ENCODE assay signal across 1 cellular context in the genomic region with DNA sequence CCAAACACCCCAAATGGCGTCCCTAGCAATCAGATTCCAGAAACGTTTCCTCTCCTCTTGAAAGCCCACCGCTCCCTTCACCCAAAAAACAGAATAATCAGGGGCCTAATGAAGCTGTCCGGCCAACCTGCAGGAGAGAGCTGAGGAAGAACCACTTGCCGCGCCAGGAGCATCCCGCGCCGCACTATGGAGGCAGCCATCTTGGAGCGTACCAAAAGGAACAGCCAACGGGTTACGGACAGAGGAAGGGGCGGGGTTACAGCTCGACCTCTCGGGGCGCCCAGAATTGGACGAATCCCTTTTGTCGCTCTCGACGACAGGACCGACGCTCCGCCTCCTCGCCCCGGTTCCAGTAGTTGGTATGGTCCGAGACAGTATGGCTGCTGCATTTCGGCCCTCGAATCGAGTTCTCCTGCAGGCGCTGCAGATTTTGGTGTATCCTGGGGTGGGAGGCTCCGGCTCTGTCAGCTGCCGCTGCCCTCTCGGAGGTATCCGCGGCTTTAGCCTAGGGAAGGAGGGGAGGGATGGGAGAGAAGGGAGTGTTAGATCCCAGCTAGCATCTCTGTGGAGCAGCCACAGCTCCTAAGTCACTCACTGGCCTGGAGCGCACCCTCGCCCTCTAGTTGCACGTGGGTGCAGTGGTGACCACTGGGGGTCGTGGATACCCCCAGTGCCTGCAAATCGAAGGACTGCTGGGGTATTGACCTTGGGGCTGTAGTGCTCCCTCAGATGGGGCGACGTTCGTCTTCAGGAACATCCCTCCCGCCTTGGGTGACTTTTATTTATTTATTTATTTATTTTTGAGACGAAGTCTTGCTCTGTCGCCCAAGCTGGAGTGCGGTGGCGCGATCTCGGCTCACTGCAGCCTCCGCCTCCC.
TF ChIP-seq lines count a peak whose summit lies in the region.

A gene (minus strand): TSS at position 219 of the 877 bp plus-strand sequence. CDS start 19 bp downstream, at position 200.
A gene with protein sequence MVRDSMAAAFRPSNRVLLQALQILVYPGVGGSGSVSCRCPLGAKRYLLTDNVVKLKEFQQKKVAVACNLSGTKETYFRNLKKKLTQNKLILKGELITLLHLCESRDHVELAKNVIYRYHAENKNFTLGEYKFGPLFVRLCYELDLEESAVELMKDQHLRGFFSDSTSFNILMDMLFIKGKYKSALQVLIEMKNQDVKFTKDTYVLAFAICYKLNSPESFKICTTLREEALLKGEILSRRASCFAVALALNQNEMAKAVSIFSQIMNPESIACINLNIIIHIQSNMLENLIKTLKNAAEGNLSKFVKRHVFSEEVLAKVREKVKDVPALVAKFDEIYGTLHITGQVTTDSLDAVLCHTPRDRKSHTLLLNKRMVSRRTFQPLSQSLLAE (plus strand): TSS at position 352 of the 877 bp plus-strand sequence. CDS start 10 bp downstream, at position 362.

TF ChIP-seq in HepG2, 621 proteins besides CTCF, POLR2A, EP300 and RAD21 (continued from another document):
- TF ChIP-seq ETV5 (CRISPR knock-in tag; IDR thresholded peaks at IDR 0.05; ENCODE audit: borderline replicate concordance) (no peak; the same call in none of the 2 replicates), ZNF253 (CRISPR knock-in tag; IDR thresholded peaks at IDR 0.05; ENCODE audit: borderline replicate concordance) (peak; percentile 47; the same call in 1 of the 2 replicates), IRF2 (CRISPR knock-in tag; IDR thresholded peaks at IDR 0.05) (peak; percentile 28; the same call in 1 of the 2 replicates), CCAR2 (optimal IDR thresholded peaks at IDR 0.05; ENCODE audit: low read depth, low read length) (no peak), HOXA3 (CRISPR knock-in tag; IDR thresholded peaks at IDR 0.05) (peak; percentile 87), MEF2D (CRISPR knock-in tag; IDR thresholded peaks at IDR 0.05) (peak; percentile 45; the same call in 1 of the 2 replicates), FOSL2 (CRISPR knock-in tag; IDR thresholded peaks at IDR 0.05) (peak; percentile 7; the same call in 1 of the 2 replicates), NONO (IDR thresholded peaks at IDR 0.05) (no peak), NONO (CRISPR knock-in tag; conservative IDR thresholded peaks at IDR 0.05) (peak; percentile 82), ZEB1 (IDR thresholded peaks at IDR 0.05; ENCODE audit: insufficient replicate concordance, low read depth) (no peak), ZNF558 (CRISPR knock-in tag; IDR thresholded peaks at IDR 0.05; ENCODE audit: borderline replicate concordance) (0 out of 2 replicates have a peak, but pooled peaks have one; percentile 50), KLF15 (CRISPR knock-in tag; IDR thresholded peaks at IDR 0.05; ENCODE audit: borderline replicate concordance) (no peak), TBX2 (CRISPR knock-in tag; IDR thresholded peaks at IDR 0.05; ENCODE audit: borderline replicate concordance) (peak; percentile 27; the same call in 1 of the 2 replicates), HNRNPLL (IDR thresholded peaks at IDR 0.05; ENCODE audit: low read depth, low read length, poor library complexity, severe bottlenecking) (no peak)
- TF ChIP-seq, protein P1, sequence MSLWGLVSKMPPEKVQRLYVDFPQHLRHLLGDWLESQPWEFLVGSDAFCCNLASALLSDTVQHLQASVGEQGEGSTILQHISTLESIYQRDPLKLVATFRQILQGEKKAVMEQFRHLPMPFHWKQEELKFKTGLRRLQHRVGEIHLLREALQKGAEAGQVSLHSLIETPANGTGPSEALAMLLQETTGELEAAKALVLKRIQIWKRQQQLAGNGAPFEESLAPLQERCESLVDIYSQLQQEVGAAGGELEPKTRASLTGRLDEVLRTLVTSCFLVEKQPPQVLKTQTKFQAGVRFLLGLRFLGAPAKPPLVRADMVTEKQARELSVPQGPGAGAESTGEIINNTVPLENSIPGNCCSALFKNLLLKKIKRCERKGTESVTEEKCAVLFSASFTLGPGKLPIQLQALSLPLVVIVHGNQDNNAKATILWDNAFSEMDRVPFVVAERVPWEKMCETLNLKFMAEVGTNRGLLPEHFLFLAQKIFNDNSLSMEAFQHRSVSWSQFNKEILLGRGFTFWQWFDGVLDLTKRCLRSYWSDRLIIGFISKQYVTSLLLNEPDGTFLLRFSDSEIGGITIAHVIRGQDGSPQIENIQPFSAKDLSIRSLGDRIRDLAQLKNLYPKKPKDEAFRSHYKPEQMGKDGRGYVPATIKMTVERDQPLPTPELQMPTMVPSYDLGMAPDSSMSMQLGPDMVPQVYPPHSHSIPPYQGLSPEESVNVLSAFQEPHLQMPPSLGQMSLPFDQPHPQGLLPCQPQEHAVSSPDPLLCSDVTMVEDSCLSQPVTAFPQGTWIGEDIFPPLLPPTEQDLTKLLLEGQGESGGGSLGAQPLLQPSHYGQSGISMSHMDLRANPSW (CRISPR knock-in tag; IDR thresholded peaks at IDR 0.05; ENCODE audit: borderline replicate concordance) = peak; percentile 29; the same call in 1 of the 2 replicates
- TF ChIP-seq, protein P2, sequence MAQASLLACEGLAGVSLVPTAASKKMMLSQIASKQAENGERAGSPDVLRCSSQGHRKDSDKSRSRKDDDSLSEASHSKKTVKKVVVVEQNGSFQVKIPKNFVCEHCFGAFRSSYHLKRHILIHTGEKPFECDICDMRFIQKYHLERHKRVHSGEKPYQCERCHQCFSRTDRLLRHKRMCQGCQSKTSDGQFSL (CRISPR knock-in tag; IDR thresholded peaks at IDR 0.05) = no peak
- TF ChIP-seq, protein P3, sequence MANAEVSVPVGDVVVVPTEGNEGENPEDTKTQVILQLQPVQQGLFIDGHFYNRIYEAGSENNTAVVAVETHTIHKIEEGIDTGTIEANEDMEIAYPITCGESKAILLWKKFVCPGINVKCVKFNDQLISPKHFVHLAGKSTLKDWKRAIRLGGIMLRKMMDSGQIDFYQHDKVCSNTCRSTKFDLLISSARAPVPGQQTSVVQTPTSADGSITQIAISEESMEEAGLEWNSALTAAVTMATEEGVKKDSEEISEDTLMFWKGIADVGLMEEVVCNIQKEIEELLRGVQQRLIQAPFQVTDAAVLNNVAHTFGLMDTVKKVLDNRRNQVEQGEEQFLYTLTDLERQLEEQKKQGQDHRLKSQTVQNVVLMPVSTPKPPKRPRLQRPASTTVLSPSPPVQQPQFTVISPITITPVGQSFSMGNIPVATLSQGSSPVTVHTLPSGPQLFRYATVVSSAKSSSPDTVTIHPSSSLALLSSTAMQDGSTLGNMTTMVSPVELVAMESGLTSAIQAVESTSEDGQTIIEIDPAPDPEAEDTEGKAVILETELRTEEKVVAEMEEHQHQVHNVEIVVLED (CRISPR knock-in tag; IDR thresholded peaks at IDR 0.05; ENCODE audit: borderline replicate concordance) = peak; percentile 73
TF ChIP-seq in HepG2: peak in this region for 262.
